In genomic region chr3:5305681-5305983, GRCh38 we compare ENCODE assay signal across 11 cellular contexts.
DNase-seq lines count a peak whose midpoint lies in the region; ATAC-seq and TF ChIP-seq lines count a peak whose summit lies in the region.
"Had no signal": no experiment of that assay in that cellular context is flagged by ENCODE, and none has a peak within 500 bp of the region (broad histone marks: within the 10 kb centered on the region; RNA-seq: fewer than 3 reads in every experiment).

No MANE protein-coding gene starts in this region.

- CTCF ChIA-PET in WTC11 (lab: Charles Lee) = no interaction called here

- H3K9me3 Mint-ChIP-seq in WTC11 = peaks cover 44% of the 10 kb centered on the region
- H3K9me3 Mint-ChIP-seq: activated naive CD4-positive, alpha-beta T cell treated with anti-CD3 and anti-CD28 coated beads, Interleukin-2, amount 50 U/mL, for 24 hours had no signal

- TF ChIP-seq CTCF in WTC11 (IDR thresholded peaks at IDR 0.05) = no peak

- POLR2A ChIA-PET in WTC11 (lab: Charles Lee) = no interaction called here

- no peak overlapping the region for H3K27ac Mint-ChIP-seq in WTC11
- H3K27ac Mint-ChIP-seq: activated naive CD4-positive, alpha-beta T cell treated with anti-CD3 and anti-CD28 coated beads, Interleukin-2, amount 50 U/mL, for 24 hours had no signal

- no peak overlapping the region for H3K4me3 Mint-ChIP-seq in WTC11
- H3K4me3 Mint-ChIP-seq: activated naive CD4-positive, alpha-beta T cell treated with anti-CD3 and anti-CD28 coated beads, Interleukin-2, amount 50 U/mL, for 24 hours had no signal

- H3K27me3 Mint-ChIP-seq in WTC11 (ENCODE audit: low read depth) = peaks cover 8% of the 10 kb centered on the region; the same call in 1 of the 2 replicates
- H3K27me3 Mint-ChIP-seq: activated naive CD4-positive, alpha-beta T cell treated with anti-CD3 and anti-CD28 coated beads, Interleukin-2, amount 50 U/mL, for 24 hours had no signal

- peak; percentile 20 for ATAC-seq in GM18498 (IDR thresholded peaks at IDR 0.05; ENCODE audit: unreplicated experiment)
- peak; percentile 26 for ATAC-seq in GM19395 (IDR thresholded peaks at IDR 0.05; ENCODE audit: unreplicated experiment)
- ATAC-seq in HG02623 (IDR thresholded peaks at IDR 0.05; ENCODE audit: unreplicated experiment) = peak; percentile 9
- ATAC-seq in WTC11 = peak; percentile 30
- no peak for ATAC-seq in HG03280 (IDR thresholded peaks at IDR 0.05; ENCODE audit: unreplicated experiment)

- DNase-seq in WTC11 (ENCODE audit: low spot score) = no peak
- no peak for DNase-seq in NCI-H1694 treated with DMSO at 0.1 percent for 48 hours (lab: John Stamatoyannopoulos, UW)
- DNase-seq in NCI-H1436 (lab: John Stamatoyannopoulos, UW) = no peak
- no peak for DNase-seq in AG20443 (ENCODE audit: low spot score)
- DNase-seq: activated CD4-positive, CD25-positive, alpha-beta regulatory T cell treated with anti-CD3 and anti-CD28 coated beads, Interleukin-2, amount 50 U/mL, for 72 hours; spleen had no signal

- H3K36me3 Mint-ChIP-seq in WTC11 = peaks cover 5% of the 10 kb centered on the region
- H3K36me3 Mint-ChIP-seq: activated naive CD4-positive, alpha-beta T cell treated with anti-CD3 and anti-CD28 coated beads, Interleukin-2, amount 50 U/mL, for 24 hours had no signal

- no peaks in the 10 kb centered on the region for H3K4me1 Mint-ChIP-seq in WTC11
- H3K4me1 Mint-ChIP-seq: activated naive CD4-positive, alpha-beta T cell treated with anti-CD3 and anti-CD28 coated beads, Interleukin-2, amount 50 U/mL, for 24 hours had no signal

TF ChIP-seq in WTC11, 78 proteins besides CTCF, POLR2A, EP300 and RAD21:
- no peak for TF ChIP-seq CREB1 (CRISPR knock-in tag; IDR thresholded peaks at IDR 0.05)
- TF ChIP-seq, protein P1, sequence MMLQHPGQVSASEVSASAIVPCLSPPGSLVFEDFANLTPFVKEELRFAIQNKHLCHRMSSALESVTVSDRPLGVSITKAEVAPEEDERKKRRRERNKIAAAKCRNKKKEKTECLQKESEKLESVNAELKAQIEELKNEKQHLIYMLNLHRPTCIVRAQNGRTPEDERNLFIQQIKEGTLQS (CRISPR knock-in tag; conservative IDR thresholded peaks at IDR 0.05) = no peak
- TF ChIP-seq FOXK1 (CRISPR knock-in tag; IDR thresholded peaks at IDR 0.05) = no peak
- TF ChIP-seq, protein P2, sequence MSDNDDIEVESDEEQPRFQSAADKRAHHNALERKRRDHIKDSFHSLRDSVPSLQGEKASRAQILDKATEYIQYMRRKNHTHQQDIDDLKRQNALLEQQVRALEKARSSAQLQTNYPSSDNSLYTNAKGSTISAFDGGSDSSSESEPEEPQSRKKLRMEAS (CRISPR knock-in tag; IDR thresholded peaks at IDR 0.05) = no peak
- no peak for TF ChIP-seq ZNF263 (CRISPR knock-in tag; IDR thresholded peaks at IDR 0.05; ENCODE audit: low read depth)
- no peak for TF ChIP-seq TEAD1 (CRISPR knock-in tag; IDR thresholded peaks at IDR 0.05)
- no peak for TF ChIP-seq MYBL2 (CRISPR knock-in tag; IDR thresholded peaks at IDR 0.05)
